Comparison of ENCODE assay signal across 9 cellular contexts in the genomic region with DNA sequence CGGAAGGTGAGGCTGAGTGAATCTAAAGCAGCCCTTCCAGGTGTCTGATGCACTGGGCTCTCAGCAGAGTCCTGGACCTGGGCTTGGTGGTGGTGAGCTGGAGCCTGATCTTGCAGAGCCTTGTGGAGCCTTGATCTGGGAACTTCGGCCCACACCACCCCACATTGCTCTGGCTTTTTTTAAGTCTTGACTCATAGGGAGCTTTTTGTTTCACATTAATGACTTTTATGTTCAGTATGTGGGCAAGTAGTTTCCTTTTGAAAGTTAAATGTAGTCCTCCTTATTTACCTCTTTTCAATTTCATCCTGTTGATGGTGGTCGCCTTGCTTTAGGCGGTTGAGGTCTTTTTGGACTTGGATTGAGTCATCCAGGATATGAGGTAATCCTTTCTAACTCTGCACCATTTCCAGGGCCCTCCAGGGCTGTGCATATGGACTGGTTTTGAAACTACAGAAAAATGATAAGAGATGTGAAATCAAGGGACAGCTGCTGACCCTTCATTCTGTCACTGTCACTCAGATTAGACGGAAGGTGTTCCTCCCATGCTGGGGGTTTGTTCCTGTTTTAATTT. TPM values are rescaled to one million over a fixed set of nuclear protein-coding genes. Genes with fewer than 3 reads are reported as not detected.
DNase-seq lines count a peak whose midpoint lies in the region; ATAC-seq and TF ChIP-seq lines count a peak whose summit lies in the region.
"Had no signal": no experiment of that assay in that cellular context is flagged by ENCODE, and none has a peak within 500 bp of the region (broad histone marks: within the 10 kb centered on the region; RNA-seq: fewer than 3 reads in every experiment).

No MANE protein-coding gene starts in this region.

- H3K9me3 Mint-ChIP-seq in activated CD8-positive, alpha-beta memory T cell treated with anti-CD3 and anti-CD28 coated beads, Interleukin-2, amount 10 ng/mL, durations not matched to agents 7 days and 5 days (ENCODE audit: low read depth) = peaks cover 3% of the 10 kb centered on the region
- peaks cover 19% of the 10 kb centered on the region for H3K9me3 Mint-ChIP-seq in T-helper 1 cell treated with Interleukin-12 subunit alpha and Interleukin-12 subunit beta and Interleukin-4 antibody, amounts not matched to agents 30 μg/mL and 1 μg/mL, for 36 hours

- H3K9ac ChIP-seq in skeletal muscle tissue (ENCODE audit: low read depth in 1 of 3, low read length in 3 of 3) = no peak overlapping the region

- H3K4me3 ChIP-seq in skeletal muscle tissue (ENCODE audit: low read length in 3 of 3) (peak overlapping the region in 2 of 3 donors; percentile 1 to 61), mucosa of descending colon (no peak overlapping the region)
- H3K4me3 ChIP-seq: lower lobe of right lung had no signal

- intact Hi-C loops in left cardiac atrium (cut with DNase I) = no loop called here
- intact Hi-C loops in mucosa of descending colon (cut with DNase I, micrococcal nuclease) = no loop called here

- no peak overlapping the region for H3K4me3 Mint-ChIP-seq in activated CD8-positive, alpha-beta memory T cell treated with anti-CD3 and anti-CD28 coated beads, Interleukin-2, amount 10 ng/mL, durations not matched to agents 7 days and 5 days
- H3K4me3 Mint-ChIP-seq in T-helper 1 cell treated with Interleukin-12 subunit alpha and Interleukin-12 subunit beta and Interleukin-4 antibody, amounts not matched to agents 30 μg/mL and 1 μg/mL, for 36 hours = no peak overlapping the region

- peaks cover 12% of the 10 kb centered on the region for H3K36me3 Mint-ChIP-seq in activated CD8-positive, alpha-beta memory T cell treated with anti-CD3 and anti-CD28 coated beads, Interleukin-2, amount 10 ng/mL, durations not matched to agents 7 days and 5 days
- H3K36me3 Mint-ChIP-seq in T-helper 1 cell treated with Interleukin-12 subunit alpha and Interleukin-12 subunit beta and Interleukin-4 antibody, amounts not matched to agents 30 μg/mL and 1 μg/mL, for 36 hours (ENCODE audit: low read depth) = peaks cover 5% of the 10 kb centered on the region

- H3K9me3 ChIP-seq in skeletal muscle tissue (ENCODE audit: control insufficient read depth in 3 of 3, low read length in 3 of 3) (no peaks in the 10 kb centered on the region), mucosa of descending colon (peaks cover 5% of the 10 kb centered on the region)

- peaks cover 24% of the 10 kb centered on the region for H3K4me1 Mint-ChIP-seq in activated CD8-positive, alpha-beta memory T cell treated with anti-CD3 and anti-CD28 coated beads, Interleukin-2, amount 10 ng/mL, durations not matched to agents 7 days and 5 days
- peaks cover 10% of the 10 kb centered on the region for H3K4me1 Mint-ChIP-seq in T-helper 1 cell treated with Interleukin-12 subunit alpha and Interleukin-12 subunit beta and Interleukin-4 antibody, amounts not matched to agents 30 μg/mL and 1 μg/mL, for 36 hours (ENCODE audit: low read depth)

- peaks cover 0 to 4% (median 0%) of the 10 kb centered on the region in 3 donors for H3K36me3 ChIP-seq in skeletal muscle tissue (ENCODE audit: control insufficient read depth in 3 of 3, insufficient read depth in 3 of 3, low read length in 3 of 3)
- H3K36me3 ChIP-seq in mucosa of descending colon (ENCODE audit: low read depth) = no peaks in the 10 kb centered on the region
- H3K36me3 ChIP-seq: lower lobe of right lung had no signal

- peak; percentile 79 for DNase-seq in activated CD8-positive, alpha-beta memory T cell treated with anti-CD3 and anti-CD28 coated beads, Interleukin-2, amount 10 ng/mL, durations not matched to agents 7 days and 5 days
- no peak for DNase-seq in activated CD8-positive, alpha-beta memory T cell treated with anti-CD3 and anti-CD28 coated beads, Interleukin-2, amount 50 U/mL, for 48 hours
- DNase-seq in left cardiac atrium (no peak), mucosa of descending colon (no peak)
- DNase-seq: lower lobe of right lung had no signal

- CTCF ChIA-PET in activated CD8-positive, alpha-beta memory T cell treated with anti-CD3 and anti-CD28 coated beads, Interleukin-2, amount 10 ng/mL, durations not matched to agents 7 days and 5 days (lab: Charles Lee) = interaction anchor here (0.9 to 1.7 kb wide), 2 partner anchors 12 to 14 kb away, joined by 5 read pairs; no protein-coding TSS in a partner anchor

- H3K4me1 ChIP-seq in skeletal muscle tissue (ENCODE audit: control insufficient read depth in 3 of 3, insufficient read depth in 3 of 3, low read length in 3 of 3) (peaks cover 15 to 29% (median 21%) of the 10 kb centered on the region in 3 donors), mucosa of descending colon (ENCODE audit: low read depth) (no peaks in the 10 kb centered on the region)
- H3K4me1 ChIP-seq: lower lobe of right lung had no signal

- peak overlapping the region; percentile 98 for H3K27ac ChIP-seq in skeletal muscle tissue (ENCODE audit: low read depth, low read length)
- H3K27ac ChIP-seq: lower lobe of right lung had no signal

- TF ChIP-seq CTCF in mucosa of descending colon (IDR thresholded peaks at IDR 0.05) = no peak

- H3K27me3 Mint-ChIP-seq in activated CD8-positive, alpha-beta memory T cell treated with anti-CD3 and anti-CD28 coated beads, Interleukin-2, amount 10 ng/mL, durations not matched to agents 7 days and 5 days = peaks cover 29% of the 10 kb centered on the region
- H3K27me3 Mint-ChIP-seq in T-helper 1 cell treated with Interleukin-12 subunit alpha and Interleukin-12 subunit beta and Interleukin-4 antibody, amounts not matched to agents 30 μg/mL and 1 μg/mL, for 36 hours (ENCODE audit: low read depth) = peaks cover 11% of the 10 kb centered on the region

- peak overlapping the region; percentile 84 for H3K27ac Mint-ChIP-seq in activated CD8-positive, alpha-beta memory T cell treated with anti-CD3 and anti-CD28 coated beads, Interleukin-2, amount 10 ng/mL, durations not matched to agents 7 days and 5 days
- H3K27ac Mint-ChIP-seq in T-helper 1 cell treated with Interleukin-12 subunit alpha and Interleukin-12 subunit beta and Interleukin-4 antibody, amounts not matched to agents 30 μg/mL and 1 μg/mL, for 36 hours = peak overlapping the region; percentile 53

- H3K27me3 ChIP-seq in skeletal muscle tissue (ENCODE audit: control insufficient read depth in 3 of 3, insufficient read depth in 3 of 3, low read length in 3 of 3) = no peaks in the 10 kb centered on the region

- peak; percentile 95 for ATAC-seq in activated CD8-positive, alpha-beta memory T cell treated with anti-CD3 and anti-CD28 coated beads, Interleukin-2, amount 10 ng/mL, durations not matched to agents 7 days and 5 days
- ATAC-seq in HG02885 (IDR thresholded peaks at IDR 0.05; ENCODE audit: poor library complexity, unreplicated experiment) (peak; percentile 88), left cardiac atrium (no peak), GM21367 (IDR thresholded peaks at IDR 0.05; ENCODE audit: unreplicated experiment) (no peak), mucosa of descending colon (no peak)

RNA-seq across cellular contexts. Expression of gene NRAP, which starts 2.9 kb away (rescaled TPM):
- total RNA-seq in activated CD8-positive, alpha-beta memory T cell treated with anti-CD3 and anti-CD28 coated beads, Interleukin-2, amount 10 ng/mL, durations not matched to agents 7 days and 5 days = not detected
- total RNA-seq in skeletal muscle tissue = 27.1 TPM
- 100 to 1,000 TPM; 290 to 327 TPM for total RNA-seq in left cardiac atrium
- 1 to 10 TPM in 1 of 3 donors, under 1 TPM in 2; 0.16 to 1.6 (median 0.80) TPM for total RNA-seq in mucosa of descending colon
- total RNA-seq: lower lobe of right lung had no signal

RNA-seq across cellular contexts. Expression of gene CASP7, which starts 12.9 kb away (rescaled TPM):
- total RNA-seq in activated CD8-positive, alpha-beta memory T cell treated with anti-CD3 and anti-CD28 coated beads, Interleukin-2, amount 10 ng/mL, durations not matched to agents 7 days and 5 days = 10 to 100 TPM; 42.1 to 56.0 TPM
- total RNA-seq in skeletal muscle tissue = 13.6 TPM
- total RNA-seq in left cardiac atrium = 10 to 100 TPM; 14.3 to 18.3 TPM
- total RNA-seq in mucosa of descending colon = 100 to 1,000 TPM; 113 to 200 (median 186) TPM

Comparison
In these comparisons a context has a peak if more than half of its experiments do, and no peak if none do; other contexts are left out.
1. ATAC-seq: peak in activated CD8-positive, alpha-beta memory T cell treated with anti-CD3 and anti-CD28 coated beads, Interleukin-2, amount 10 ng/mL, durations not matched to agents 7 days and 5 days (single experiment) and HG02885 (single experiment); none in left cardiac atrium (0 of 2), GM21367 (single experiment) and mucosa of descending colon (single experiment).
2. RNA of gene NRAP, which starts 2.9 kb away (total RNA-seq): 290 to 327 TPM in left cardiac atrium and 27.1 TPM in skeletal muscle tissue (single experiment); 0.16 to 1.6 TPM in mucosa of descending colon and not detected in activated CD8-positive, alpha-beta memory T cell treated with anti-CD3 and anti-CD28 coated beads, Interleukin-2, amount 10 ng/mL, durations not matched to agents 7 days and 5 days; every median in the first group is over 10 times any median in the second.